In the genomic region with DNA sequence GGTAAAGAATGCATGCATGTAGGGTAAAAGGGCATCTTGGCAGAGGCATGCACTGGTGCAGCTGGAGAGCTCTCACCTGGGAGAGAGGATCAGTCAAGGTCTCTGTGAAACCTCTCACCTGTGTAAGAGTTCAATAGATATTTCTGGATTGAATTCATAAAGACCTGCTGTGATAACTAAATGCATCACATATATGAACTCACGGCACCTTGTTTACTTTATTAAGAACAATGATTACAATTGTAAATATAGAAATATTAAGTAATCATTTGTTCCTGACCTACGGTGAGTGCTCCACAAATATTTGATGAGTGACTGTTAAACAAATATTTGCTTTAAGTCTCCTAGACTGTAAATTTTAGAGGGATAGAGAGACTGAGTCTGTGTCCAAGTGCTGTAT, we compare ENCODE assay signal across 18 cellular contexts.
"Had no signal": no experiment of that assay in that cellular context is flagged by ENCODE, and none has a peak within 500 bp of the region (broad histone marks: within the 10 kb centered on the region; RNA-seq: fewer than 3 reads in every experiment).

No MANE protein-coding gene starts in this region.

- ATAC-seq: activated CD4-positive, alpha-beta T cell treated with anti-CD3 and anti-CD28 coated beads for 36 hours; naive thymus-derived CD8-positive, alpha-beta T cell; stimulated activated naive B cell treated with anti-CD40 and anti-IgM and Interleukin-4, amounts not matched to agents 10 μg/mL and 1 μg/mL and 100 μg/mL, for 72 hours; WTC11 had no signal

- H3K36me3 Mint-ChIP-seq: activated naive CD8-positive, alpha-beta T cell treated with anti-CD3 and anti-CD28 coated beads for 36 hours; immature natural killer cell; naive thymus-derived CD8-positive, alpha-beta T cell; stimulated activated naive B cell treated with anti-CD40 and anti-IgM and Interleukin-4, amounts not matched to agents 10 μg/mL and 1 μg/mL and 100 μg/mL, for 72 hours; WTC11 had no signal

- H3K4me1 ChIP-seq: esophagus squamous epithelium, parathyroid adenoma, sigmoid colon, spleen had no signal

- H3K27me3 Mint-ChIP-seq: stimulated activated naive B cell treated with anti-CD40 and anti-IgM and Interleukin-4, amounts not matched to agents 10 μg/mL and 1 μg/mL and 100 μg/mL, for 72 hours had no signal

- H3K4me1 Mint-ChIP-seq: activated CD4-positive, alpha-beta T cell treated with anti-CD3 and anti-CD28 coated beads for 36 hours; activated naive CD8-positive, alpha-beta T cell treated with anti-CD3 and anti-CD28 coated beads for 36 hours; immature natural killer cell; naive thymus-derived CD8-positive, alpha-beta T cell; stimulated activated naive B cell treated with anti-CD40 and anti-IgM and Interleukin-4, amounts not matched to agents 10 μg/mL and 1 μg/mL and 100 μg/mL, for 72 hours; WTC11 had no signal

- H3K4me3 Mint-ChIP-seq: activated CD4-positive, alpha-beta T cell treated with anti-CD3 and anti-CD28 coated beads for 36 hours; activated naive CD8-positive, alpha-beta T cell treated with anti-CD3 and anti-CD28 coated beads for 36 hours; activated T-helper 1 cell treated with anti-CD3 and anti-CD28 coated beads, Interleukin-12 subunit alpha, Interleukin-12 subunit beta, Interleukin-2, Interleukin-4 antibody, amounts not matched to agents 30 ng/mL and 10 ng/mL and 1 ng/mL, durations not matched to agents 14 hours and 24 hours and 36 hours; immature natural killer cell; naive thymus-derived CD8-positive, alpha-beta T cell; stimulated activated naive B cell treated with anti-CD40 and anti-IgM and Interleukin-4, amounts not matched to agents 10 μg/mL and 1 μg/mL and 100 μg/mL, for 72 hours; T-helper 2 cell treated with Interferon-gamma antibody and Interleukin-4, amounts not matched to agents 5 μg/mL and 100 μg/mL, for 36 hours; WTC11 had no signal

- H3K27me3 ChIP-seq: esophagus squamous epithelium, sigmoid colon, spleen had no signal

- H3K4me3 ChIP-seq: esophagus squamous epithelium, sigmoid colon, spleen, thoracic aorta had no signal

- H3K27ac Mint-ChIP-seq: activated CD4-positive, alpha-beta T cell treated with anti-CD3 and anti-CD28 coated beads for 36 hours; activated naive CD8-positive, alpha-beta T cell treated with anti-CD3 and anti-CD28 coated beads for 36 hours; activated T-helper 1 cell treated with anti-CD3 and anti-CD28 coated beads, Interleukin-12 subunit alpha, Interleukin-12 subunit beta, Interleukin-2, Interleukin-4 antibody, amounts not matched to agents 30 ng/mL and 10 ng/mL and 1 ng/mL, durations not matched to agents 14 hours and 24 hours and 36 hours; immature natural killer cell; naive thymus-derived CD8-positive, alpha-beta T cell; stimulated activated naive B cell treated with anti-CD40 and anti-IgM and Interleukin-4, amounts not matched to agents 10 μg/mL and 1 μg/mL and 100 μg/mL, for 72 hours; T-helper 2 cell treated with Interferon-gamma antibody and Interleukin-4, amounts not matched to agents 5 μg/mL and 100 μg/mL, for 36 hours; WTC11 had no signal

- H3K9me3 ChIP-seq: esophagus squamous epithelium, sigmoid colon, spleen, thoracic aorta had no signal

- DNase-seq: activated CD4-positive, alpha-beta T cell treated with anti-CD3 and anti-CD28 coated beads for 36 hours; activated CD4-positive, alpha-beta T cell treated with anti-CD3 and anti-CD28 coated beads, Interleukin-2, amount 50 U/mL, for 48 hours; activated naive CD8-positive, alpha-beta T cell treated with anti-CD3 and anti-CD28 coated beads for 36 hours; activated T-cell treated with anti-CD3 and anti-CD28 coated beads for 4 hours; amniotic stem cell; dermis blood vessel endothelial cell; effector memory CD4-positive, alpha-beta T cell; esophagus squamous epithelium; immature natural killer cell; naive thymus-derived CD8-positive, alpha-beta T cell; sigmoid colon; spleen; stimulated activated naive B cell treated with anti-CD40 and anti-IgM and Interleukin-4, amounts not matched to agents 10 μg/mL and 1 μg/mL and 100 μg/mL, for 72 hours had no signal

- H3K9me3 Mint-ChIP-seq: activated naive CD8-positive, alpha-beta T cell treated with anti-CD3 and anti-CD28 coated beads for 36 hours; activated T-helper 1 cell treated with anti-CD3 and anti-CD28 coated beads, Interleukin-12 subunit alpha, Interleukin-12 subunit beta, Interleukin-2, Interleukin-4 antibody, amounts not matched to agents 30 ng/mL and 10 ng/mL and 1 ng/mL, durations not matched to agents 14 hours and 24 hours and 36 hours; naive thymus-derived CD8-positive, alpha-beta T cell; T-helper 2 cell treated with Interferon-gamma antibody and Interleukin-4, amounts not matched to agents 5 μg/mL and 100 μg/mL, for 36 hours had no signal

- H3K27ac ChIP-seq: esophagus squamous epithelium, parathyroid adenoma, sigmoid colon, spleen, thoracic aorta had no signal

- H3K36me3 ChIP-seq: esophagus squamous epithelium, sigmoid colon, spleen, thoracic aorta had no signal
